ENCODE assay signal across 17 cellular contexts in the genomic region with DNA sequence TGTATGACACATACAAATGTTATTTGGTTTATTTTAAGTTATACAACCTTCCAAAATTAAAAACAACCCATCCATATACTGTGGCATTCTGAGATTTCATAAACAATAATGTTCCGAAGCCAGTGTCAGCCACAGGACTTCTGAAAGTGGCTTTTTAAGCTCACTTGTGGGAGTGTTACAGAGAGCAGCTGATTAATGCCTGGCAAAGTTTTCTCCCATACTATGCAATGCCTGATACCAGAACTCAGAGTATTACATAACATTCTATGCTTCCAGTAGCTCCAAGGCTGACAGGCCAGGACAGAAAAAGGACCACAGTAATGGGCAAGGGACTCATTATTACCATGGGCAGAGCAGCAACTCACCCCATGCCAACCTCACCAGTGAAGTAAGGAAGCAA. TPM values are rescaled to one million over a fixed set of nuclear protein-coding genes. Genes with fewer than 3 reads are reported as not detected.
DNase-seq lines count a peak whose midpoint lies in the region; ATAC-seq and TF ChIP-seq lines count a peak whose summit lies in the region.
"Had no signal": no experiment of that assay in that cellular context is flagged by ENCODE, and none has a peak within 500 bp of the region (broad histone marks: within the 10 kb centered on the region; RNA-seq: fewer than 3 reads in every experiment).

No MANE protein-coding gene starts in this region.

- H3K36me3 ChIP-seq in spleen = no peaks in the 10 kb centered on the region
- H3K36me3 ChIP-seq: WERI-Rb-1 had no signal

- POLR2A ChIA-PET in activated naive CD8-positive, alpha-beta T cell treated with anti-CD3 and anti-CD28 coated beads, Interleukin-2, amount 10 ng/mL, durations not matched to agents 7 days and 5 days (lab: Charles Lee) = interaction anchor here (0.7 to 3.3 kb wide), 6 partner anchors 11 to 28 kb away, joined by 3 to 31 read pairs (median 8); no protein-coding TSS in a partner anchor

- no peak for ATAC-seq in activated T-cell treated with anti-CD3 and anti-CD28 coated beads, Interleukin-2, amount 50 U/mL, for 72 hours (replicated peaks in 1 of 2)
- ATAC-seq in activated T-cell treated with anti-CD3 and anti-CD28 coated beads, Interleukin-2, amount 50 U/mL, for 4 hours = no peak
- no peak for ATAC-seq in activated naive CD8-positive, alpha-beta T cell treated with anti-CD3 and anti-CD28 coated beads, Interleukin-2, amount 10 ng/mL, durations not matched to agents 7 days and 5 days (ENCODE audit: low read depth)
- ATAC-seq in GM19023 (IDR thresholded peaks at IDR 0.05; ENCODE audit: unreplicated experiment) = no peak

- H3K27ac Mint-ChIP-seq in activated T-cell treated with anti-CD3 and anti-CD28 coated beads, Interleukin-2, amount 50 U/mL, for 72 hours = peak overlapping the region; percentile 84
- peak overlapping the region; percentile 83 for H3K27ac Mint-ChIP-seq in activated naive CD8-positive, alpha-beta T cell treated with anti-CD3 and anti-CD28 coated beads, Interleukin-2, amount 10 ng/mL, durations not matched to agents 7 days and 5 days
- H3K27ac Mint-ChIP-seq: type B pancreatic cell had no signal

- no peaks in the 10 kb centered on the region for H3K9me3 ChIP-seq in spleen

- no peak for DNase-seq in activated T-cell treated with anti-CD3 and anti-CD28 coated beads, Interleukin-2, amount 50 U/mL, for 72 hours
- no peak for DNase-seq in activated T-cell treated with anti-CD3 and anti-CD28 coated beads, Interleukin-2, amount 50 U/mL, for 4 hours
- DNase-seq in NAMALWA (ENCODE audit: low spot score) (peak; percentile 10), spleen (no peak), GM13976 (ENCODE audit: low spot score) (no peak), HCEC 1CT (no peak)
- no peak for DNase-seq in activated naive CD8-positive, alpha-beta T cell treated with anti-CD3 and anti-CD28 coated beads, Interleukin-2, amount 10 ng/mL, durations not matched to agents 7 days and 5 days
- DNase-seq: ACHN; IMR-90; midbrain; NCI-H187 treated with DMSO at 0.1 percent for 48 hours; stimulated activated naive B cell treated with anti-CD40 and anti-IgM and Interleukin-4, amounts not matched to agents 10 μg/mL and 1 μg/mL and 100 μg/mL, for 72 hours; WERI-Rb-1 had no signal

- no peak for TF ChIP-seq POLR2A in spleen (IDR thresholded peaks at IDR 0.05)

- H3K4me1 Mint-ChIP-seq in activated T-cell treated with anti-CD3 and anti-CD28 coated beads, Interleukin-2, amount 50 U/mL, for 72 hours (ENCODE audit: low read depth) = peaks cover 76% of the 10 kb centered on the region
- peaks cover 78% of the 10 kb centered on the region for H3K4me1 Mint-ChIP-seq in activated T-cell treated with anti-CD3 and anti-CD28 coated beads, Interleukin-2, amount 50 U/mL, for 4 hours (ENCODE audit: low read depth)
- H3K4me1 Mint-ChIP-seq in activated naive CD8-positive, alpha-beta T cell treated with anti-CD3 and anti-CD28 coated beads, Interleukin-2, amount 10 ng/mL, durations not matched to agents 7 days and 5 days = peaks cover 61% of the 10 kb centered on the region

- H3K36me3 Mint-ChIP-seq in activated T-cell treated with anti-CD3 and anti-CD28 coated beads, Interleukin-2, amount 50 U/mL, for 72 hours (ENCODE audit: insufficient read depth in 2 of 2) = no peaks in the 10 kb centered on the region
- no peaks in the 10 kb centered on the region for H3K36me3 Mint-ChIP-seq in activated T-cell treated with anti-CD3 and anti-CD28 coated beads, Interleukin-2, amount 50 U/mL, for 4 hours (ENCODE audit: insufficient read depth)
- peaks cover 9% of the 10 kb centered on the region for H3K36me3 Mint-ChIP-seq in activated naive CD8-positive, alpha-beta T cell treated with anti-CD3 and anti-CD28 coated beads, Interleukin-2, amount 10 ng/mL, durations not matched to agents 7 days and 5 days
- H3K36me3 Mint-ChIP-seq: stimulated activated naive B cell treated with anti-CD40 and anti-IgM and Interleukin-4, amounts not matched to agents 10 μg/mL and 1 μg/mL and 100 μg/mL, for 72 hours; type B pancreatic cell had no signal

- H3K27me3 ChIP-seq in spleen (replicated peaks in 1 of 7) = no peaks in the 10 kb centered on the region

- peaks cover 0 to 17% (median 2%) of the 10 kb centered on the region in 6 donors for H3K4me1 ChIP-seq in spleen

- H3K4me3 Mint-ChIP-seq in activated T-cell treated with anti-CD3 and anti-CD28 coated beads, Interleukin-2, amount 50 U/mL, for 72 hours = peak overlapping the region; percentile 18 to 54
- no peak overlapping the region for H3K4me3 Mint-ChIP-seq in activated T-cell treated with anti-CD3 and anti-CD28 coated beads, Interleukin-2, amount 50 U/mL, for 4 hours
- peak overlapping the region; percentile 79 for H3K4me3 Mint-ChIP-seq in activated naive CD8-positive, alpha-beta T cell treated with anti-CD3 and anti-CD28 coated beads, Interleukin-2, amount 10 ng/mL, durations not matched to agents 7 days and 5 days
- H3K4me3 Mint-ChIP-seq: neural crest cell; stimulated activated naive B cell treated with anti-CD40 and anti-IgM and Interleukin-4, amounts not matched to agents 10 μg/mL and 1 μg/mL and 100 μg/mL, for 72 hours; type B pancreatic cell had no signal

- H3K9me3 Mint-ChIP-seq in activated T-cell treated with anti-CD3 and anti-CD28 coated beads, Interleukin-2, amount 50 U/mL, for 72 hours = no peaks in the 10 kb centered on the region
- no peaks in the 10 kb centered on the region for H3K9me3 Mint-ChIP-seq in activated T-cell treated with anti-CD3 and anti-CD28 coated beads, Interleukin-2, amount 50 U/mL, for 4 hours
- H3K9me3 Mint-ChIP-seq in activated naive CD8-positive, alpha-beta T cell treated with anti-CD3 and anti-CD28 coated beads, Interleukin-2, amount 10 ng/mL, durations not matched to agents 7 days and 5 days = no peaks in the 10 kb centered on the region
- H3K9me3 Mint-ChIP-seq: neural crest cell, type B pancreatic cell had no signal

- in situ Hi-C loops in GM13976 (cut with MboI; ENCODE audit: low sequenced_read_pairs, unreplicated experiment) = no loop called here

- WGBS in spleen, 5 donors = 81 to 90% (median 87%) methylated on average over 1 of the region's 1 CpG

- no peaks in the 10 kb centered on the region for H3K27me3 Mint-ChIP-seq in activated T-cell treated with anti-CD3 and anti-CD28 coated beads, Interleukin-2, amount 50 U/mL, for 72 hours (ENCODE audit: low read depth)
- H3K27me3 Mint-ChIP-seq in activated T-cell treated with anti-CD3 and anti-CD28 coated beads, Interleukin-2, amount 50 U/mL, for 4 hours (ENCODE audit: low read depth) = no peaks in the 10 kb centered on the region
- no peaks in the 10 kb centered on the region for H3K27me3 Mint-ChIP-seq in activated naive CD8-positive, alpha-beta T cell treated with anti-CD3 and anti-CD28 coated beads, Interleukin-2, amount 10 ng/mL, durations not matched to agents 7 days and 5 days
- H3K27me3 Mint-ChIP-seq: type B pancreatic cell had no signal

- intact Hi-C loops in spleen (cut with DNase I; ENCODE audit: low total_unique reads) = no loop called here

- H3K27ac ChIP-seq in spleen = peak overlapping the region in 5 of 8 donors; percentile 14 to 84 (median 74)
- H3K27ac ChIP-seq: WERI-Rb-1 had no signal

- no peak overlapping the region for H3K4me3 ChIP-seq in spleen

- no peak for TF ChIP-seq CTCF in spleen (IDR thresholded peaks at IDR 0.05 in 8 of 11, conservative IDR thresholded peaks at IDR 0.05 in 3 of 11)
- TF ChIP-seq CTCF in GM13976 (IDR thresholded peaks at IDR 0.05; ENCODE audit: borderline replicate concordance, control extremely low read depth, extremely low read depth, insufficient read depth, missing control alignments) = no peak

RNA-seq across cellular contexts. Expression of gene NELL2, which starts 29.3 kb away (rescaled TPM):
- 10 to 100 TPM; 36.3 to 66.0 TPM for total RNA-seq in activated T-cell treated with anti-CD3 and anti-CD28 coated beads, Interleukin-2, amount 50 U/mL, for 72 hours
- 10 to 100 TPM; 19.9 to 32.0 (median 22.8) TPM for total RNA-seq in activated T-cell treated with anti-CD3 and anti-CD28 coated beads, Interleukin-2, amount 50 U/mL, for 4 hours
- total RNA-seq in activated naive CD8-positive, alpha-beta T cell treated with anti-CD3 and anti-CD28 coated beads, Interleukin-2, amount 10 ng/mL, durations not matched to agents 7 days and 5 days = 100 to 1,000 TPM; 147 to 161 TPM
- total RNA-seq in spleen = 10 to 100 TPM in 3 of 7 donors, 1 to 10 TPM in 4; 5.1 to 21.8 (median 10.0) TPM
- 1 to 10 TPM; 1.0 to 1.9 (median 1.7) TPM for polyA plus RNA-seq in spleen
- total RNA-seq: dermis microvascular lymphatic vessel endothelial cell had no signal
